8 cellular contexts compared by ENCODE assay signal in the genomic region with DNA sequence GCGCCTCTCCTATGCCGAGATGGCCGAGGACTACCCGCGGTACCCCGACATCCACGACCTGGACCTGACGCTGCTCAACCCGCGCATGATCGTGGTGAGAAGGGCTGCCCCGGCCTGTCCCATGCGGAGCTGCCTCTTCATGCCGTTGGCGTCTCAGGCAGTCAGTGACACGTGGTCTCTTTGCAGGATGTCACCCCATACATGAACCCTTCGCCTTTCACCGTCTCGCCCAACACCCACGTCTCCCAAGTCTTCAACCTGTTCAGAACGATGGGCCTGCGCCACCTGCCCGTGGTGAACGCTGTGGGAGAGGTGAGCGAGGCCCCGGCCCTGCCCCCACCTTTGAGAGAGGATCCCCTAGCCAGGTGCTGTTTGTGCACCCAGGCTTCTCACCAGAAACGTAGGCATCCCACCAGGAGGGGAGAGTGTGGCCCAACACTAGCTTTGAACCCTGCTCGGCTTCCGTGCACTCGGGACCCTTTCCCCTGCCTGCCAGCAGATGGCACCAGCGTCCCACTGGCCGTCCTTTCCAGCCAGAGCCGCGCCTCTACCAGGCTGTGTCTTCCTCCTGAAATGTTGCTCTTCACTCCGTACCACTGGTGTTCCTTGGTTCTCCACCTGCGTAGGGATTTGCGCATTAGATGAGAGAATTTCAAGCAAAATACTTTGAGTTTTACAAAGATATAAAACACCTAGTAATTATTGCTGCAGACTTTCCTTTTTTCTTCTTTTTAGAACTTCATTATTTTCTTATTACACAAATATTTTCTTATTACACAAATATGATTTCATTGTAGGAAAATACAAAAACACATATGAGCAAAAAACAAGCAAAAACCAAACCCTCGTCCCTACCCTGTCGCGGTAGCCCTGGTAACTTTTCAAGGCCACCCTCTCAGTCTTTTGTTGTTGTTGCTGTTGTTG. TPM values are rescaled to one million over a fixed set of nuclear protein-coding genes. Genes with fewer than 3 reads are reported as not detected.
DNase-seq lines count a peak whose midpoint lies in the region; ATAC-seq, FAIRE-seq and TF ChIP-seq lines count a peak whose summit lies in the region.

No MANE protein-coding gene starts in this region.

- POLR2A ChIA-PET in SK-N-SH (lab: Yijun Ruan, JAX): interaction anchor here (2.8 kb wide), 1 partner anchor 70 kb away, joined by 17 read pairs; no protein-coding TSS in a partner anchor

- no peak overlapping the region for H3K9ac ChIP-seq in SK-N-SH

- 58% methylated on average over 38 of the region's 40 CpGs for WGBS in SK-N-SH (ENCODE audit: low lambda C conversion rate)
- 56 to 62% methylated on average over 40 of the region's 40 CpGs for WGBS in pancreas, 2 donors
- WGBS in tibial nerve, 2 donors: 63% methylated on average over 40 of the region's 40 CpGs

- H3K36me3 ChIP-seq in DOHH2 (ENCODE audit: control insufficient read depth, low read length) (peaks cover 90% of the 10 kb centered on the region), SK-N-SH (replicated peaks in 1 of 2; ENCODE audit: control insufficient read depth in 1 of 2, insufficient read depth in 2 of 2, low read length in 1 of 2) (peaks cover 47 to 80% of the 10 kb centered on the region in 2 experiments), pancreas (peaks cover 8 to 79% (median 30%) of the 10 kb centered on the region in 3 donors), tibial nerve (peaks cover 0 to 99% (median 40%) of the 10 kb centered on the region in 3 donors)

- TF ChIP-seq RAD21 in SK-N-SH (IDR thresholded peaks at IDR 0.05; ENCODE audit: low read length): peak; percentile 99

- H3K4me3 ChIP-seq in DOHH2 (ENCODE audit: low read length) (no peak overlapping the region), LNCaP clone FGC (ENCODE audit: low read depth, low read length) (no peak overlapping the region), SK-N-SH (ENCODE audit: low read depth in 2 of 2, low read length in 1 of 2) (peak overlapping the region in 1 of 2 experiments; percentile 36; a peak in 1 of 4 replicates), pancreas (no peak overlapping the region), tibial nerve (no peak overlapping the region)

- no peak for TF ChIP-seq EP300 in SK-N-SH (IDR thresholded peaks at IDR 0.05; ENCODE audit: borderline replicate concordance in 1 of 2, low read depth in 1 of 2, low read length in 1 of 2)
- TF ChIP-seq EP300 in tibial nerve (IDR thresholded peaks at IDR 0.05): peak in 1 of 2 donors; percentile 44

- peak; percentile 97 for TF ChIP-seq CTCF in DOHH2 (IDR thresholded peaks at IDR 0.05; ENCODE audit: low read depth, low read length, poor library complexity, severe bottlenecking)
- TF ChIP-seq CTCF in LNCaP clone FGC (IDR thresholded peaks at IDR 0.05; ENCODE audit: control insufficient read depth, extremely low read depth, insufficient read depth): peak; percentile 99
- TF ChIP-seq CTCF in SK-N-SH (IDR thresholded peaks at IDR 0.05): peak; percentile 97
- TF ChIP-seq CTCF in pancreas (IDR thresholded peaks at IDR 0.05): peak; percentile 79 to 93 (median 92)
- peak; percentile 94 to 97 (median 97) for TF ChIP-seq CTCF in tibial nerve (IDR thresholded peaks at IDR 0.05)

- H3K79me2 ChIP-seq in DOHH2 (ENCODE audit: control insufficient read depth, low read length) (no peaks in the 10 kb centered on the region), SK-N-SH (ENCODE audit: insufficient read depth) (no peaks in the 10 kb centered on the region)

- CTCF ChIA-PET in SK-N-SH (lab: Yijun Ruan, JAX): interaction anchor here (0.6 to 15.4 kb wide), 37 partner anchors 9 to 444 kb away, joined by 3 to 316 read pairs (median 5); a partner anchor contains a TSS

- H3K4me1 ChIP-seq in DOHH2 (ENCODE audit: control insufficient read depth, low read length): peaks cover 45% of the 10 kb centered on the region
- H3K4me1 ChIP-seq in SK-N-SH (ENCODE audit: control insufficient read depth in 1 of 2, insufficient read depth in 2 of 2, low read depth in 1 of 2, low read length in 1 of 2): peaks cover 0 to 26% of the 10 kb centered on the region in 2 experiments; a peak in 2 of 4 replicates
- no peaks in the 10 kb centered on the region for H3K4me1 ChIP-seq in pancreas
- no peaks in the 10 kb centered on the region for H3K4me1 ChIP-seq in tibial nerve

- H4K20me1 ChIP-seq in DOHH2 (ENCODE audit: control insufficient read depth, insufficient read depth, low read depth, low read length) (no peaks in the 10 kb centered on the region), SK-N-SH (ENCODE audit: insufficient read depth) (peaks cover 4% of the 10 kb centered on the region; the same call in 1 of the 2 replicates)

- H3K27ac ChIP-seq in DOHH2 (ENCODE audit: low read depth, low read length): no peak overlapping the region
- no peak overlapping the region; a peak in 1 of 4 replicates for H3K27ac ChIP-seq in SK-N-SH (ENCODE audit: low read depth in 2 of 2, low read length in 1 of 2)
- H3K27ac ChIP-seq in pancreas: no peak overlapping the region
- H3K27ac ChIP-seq in tibial nerve: no peak overlapping the region

- peak; percentile 87 to 96 (median 92) for ATAC-seq in pancreas
- no peak for ATAC-seq in HG03439 (IDR thresholded peaks at IDR 0.05; ENCODE audit: unreplicated experiment)

- H3K9me3 ChIP-seq in DOHH2 (ENCODE audit: control insufficient read depth, insufficient read depth, low read length) (no peaks in the 10 kb centered on the region), SK-N-SH (no peaks in the 10 kb centered on the region), pancreas (no peaks in the 10 kb centered on the region), tibial nerve (no peaks in the 10 kb centered on the region)

- H3F3A ChIP-seq in DOHH2 (ENCODE audit: control insufficient read depth, insufficient read depth): peaks cover 11% of the 10 kb centered on the region
- no peaks in the 10 kb centered on the region for H3F3A ChIP-seq in SK-N-SH (replicated peaks; ENCODE audit: insufficient read depth)

- no peak overlapping the region for H2AFZ ChIP-seq in SK-N-SH (ENCODE audit: low read depth)

- H3K4me2 ChIP-seq in DOHH2 (ENCODE audit: low read length): no peak overlapping the region
- H3K4me2 ChIP-seq in SK-N-SH: no peak overlapping the region

- H3K9me2 ChIP-seq in DOHH2 (replicated peaks; ENCODE audit: control insufficient read depth, low read length): no peaks in the 10 kb centered on the region
- no peaks in the 10 kb centered on the region for H3K9me2 ChIP-seq in SK-N-SH

- TF ChIP-seq POLR2A in tibial nerve (IDR thresholded peaks at IDR 0.05): no peak

- DNase-seq in LNCaP clone FGC (ENCODE audit: low read depth): peak; percentile 8
- peak; percentile 93 for DNase-seq in SK-N-SH
- DNase-seq in activated gamma-delta T cell treated with anti-CD3 and anti-CD28 coated beads, Interleukin-2, amount 50 U/mL, for 16 hours (ENCODE audit: low read depth): peak; percentile 55
- peak; percentile 85 for DNase-seq in germinal center (ENCODE audit: low spot score)
- peak; percentile 35 to 90 (median 72) for DNase-seq in pancreas
- peak; percentile 55 to 62 for DNase-seq in tibial nerve (ENCODE audit: low spot score in 2 of 2)

- H3K27me3 ChIP-seq in DOHH2 (ENCODE audit: control insufficient read depth, low read length): no peaks in the 10 kb centered on the region
- H3K27me3 ChIP-seq in SK-N-SH (ENCODE audit: insufficient read depth): no peaks in the 10 kb centered on the region
- H3K27me3 ChIP-seq in pancreas: no peaks in the 10 kb centered on the region
- no peaks in the 10 kb centered on the region for H3K27me3 ChIP-seq in tibial nerve

- intact Hi-C loops in pancreas (cut with DNase I): loop anchor here in 2 of 3 donors (5.0 to 10.0 kb wide), 3 partner anchors 59 to 146 kb away; a partner anchor contains a TSS

- FAIRE-seq in pancreas (lab: Jason Lieb, UNC): no peak

TF ChIP-seq in SK-N-SH, 30 proteins besides CTCF, POLR2A, EP300 and RAD21 (continues in another document):
- TF ChIP-seq TAF1 (IDR thresholded peaks at IDR 0.05; ENCODE audit: borderline replicate concordance, low read depth, low read length) (no peak), RFX5 (IDR thresholded peaks at IDR 0.05; ENCODE audit: low read length) (no peak), GABPA (IDR thresholded peaks at IDR 0.05; ENCODE audit: low read depth) (no peak)
- TF ChIP-seq, protein P1, sequence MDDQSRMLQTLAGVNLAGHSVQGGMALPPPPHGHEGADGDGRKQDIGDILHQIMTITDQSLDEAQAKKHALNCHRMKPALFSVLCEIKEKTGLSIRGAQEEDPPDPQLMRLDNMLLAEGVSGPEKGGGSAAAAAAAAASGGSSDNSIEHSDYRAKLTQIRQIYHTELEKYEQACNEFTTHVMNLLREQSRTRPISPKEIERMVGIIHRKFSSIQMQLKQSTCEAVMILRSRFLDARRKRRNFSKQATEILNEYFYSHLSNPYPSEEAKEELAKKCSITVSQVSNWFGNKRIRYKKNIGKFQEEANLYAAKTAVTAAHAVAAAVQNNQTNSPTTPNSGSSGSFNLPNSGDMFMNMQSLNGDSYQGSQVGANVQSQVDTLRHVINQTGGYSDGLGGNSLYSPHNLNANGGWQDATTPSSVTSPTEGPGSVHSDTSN (IDR thresholded peaks at IDR 0.05): no peak

RNA-seq across cellular contexts. Expression of a gene that starts 9.0 kb away (rescaled TPM):
- polyA plus RNA-seq in SK-N-SH (2012; rRNA removed) (not detected in 2 replicates), pancreas (1 to 10 TPM in 1 of 2 donors, under 1 TPM in 1; 0.28 to 1.3 TPM)
- 0.04 TPM in 1 of 2 replicates, not detected in the other for polyA plus RNA-seq in SK-N-SH (2012; cell fraction: cytosol; rRNA removed)
- polyA plus RNA-seq in SK-N-SH (2012; cell fraction: nucleus; rRNA removed): not detected in 2 replicates
- total RNA-seq in pancreas (under 1 TPM in 1 of 6 donors, not detected in 5; 0.24 TPM), tibial nerve (1 to 10 TPM in 1 of 4 donors, not detected in 3; 3.0 TPM)

RNA-seq across cellular contexts. Expression of a gene that starts 20.1 kb away (rescaled TPM):
- 0.55 and 0.85 TPM in 2 replicates for polyA plus RNA-seq in SK-N-SH (2012; rRNA removed)
- polyA plus RNA-seq in SK-N-SH (2012; cell fraction: cytosol; rRNA removed): 0.18 and 0.49 TPM in 2 replicates
- polyA plus RNA-seq in SK-N-SH (2012; cell fraction: nucleus; rRNA removed): 1.4 and 2.9 TPM in 2 replicates
- 1 to 10 TPM in 1 of 6 donors, under 1 TPM in 2, not detected in 3; 0.28 to 1.5 (median 0.31) TPM for total RNA-seq in pancreas
- polyA plus RNA-seq in pancreas: 1 to 10 TPM in 1 of 2 donors, under 1 TPM in 1; 0.95 to 1.6 TPM
- not detected for total RNA-seq in tibial nerve

RNA-seq across cellular contexts. Expression of a gene that starts 32.6 kb away (rescaled TPM):
- polyA plus RNA-seq in SK-N-SH (2012; rRNA removed) (7.4 and 8.3 TPM in 2 replicates), pancreas (10 to 100 TPM; 13.6 to 16.8 TPM)
- polyA plus RNA-seq in SK-N-SH (2012; cell fraction: cytosol; rRNA removed): 4.3 and 4.7 TPM in 2 replicates
- 31.6 and 35.7 TPM in 2 replicates for polyA plus RNA-seq in SK-N-SH (2012; cell fraction: nucleus; rRNA removed)
- total RNA-seq in pancreas (10 to 100 TPM in 1 of 6 donors, 1 to 10 TPM in 5; 4.3 to 12.3 (median 6.0) TPM), tibial nerve (10 to 100 TPM; 24.3 to 30.3 (median 25.6) TPM)

RNA-seq across cellular contexts. Expression of a gene that starts 32.8 kb away (rescaled TPM):
- 5.3 and 7.6 TPM in 2 replicates for polyA plus RNA-seq in SK-N-SH (2012; rRNA removed)
- 2.8 and 3.5 TPM in 2 replicates for polyA plus RNA-seq in SK-N-SH (2012; cell fraction: cytosol; rRNA removed)
- polyA plus RNA-seq in SK-N-SH (2012; cell fraction: nucleus; rRNA removed): 18.8 and 23.8 TPM in 2 replicates
- total RNA-seq in pancreas: 10 to 100 TPM; 12.7 to 18.2 (median 15.6) TPM
- polyA plus RNA-seq in pancreas: 10 to 100 TPM in 1 of 2 donors, 1 to 10 TPM in 1; 9.6 to 19.1 TPM
- total RNA-seq in tibial nerve: 10 to 100 TPM; 61.2 to 93.9 (median 69.9) TPM

Comparison
In these comparisons a context has a peak if more than half of its experiments do, and no peak if none do; other contexts are left out.
1. DNase-seq: peak in every context shown above with its lines; median percentile 93 in SK-N-SH; 85 in germinal center; 72 in pancreas; 58 in tibial nerve; 55 in activated gamma-delta T cell treated with anti-CD3 and anti-CD28 coated beads, Interleukin-2, amount 50 U/mL, for 16 hours; 8 in LNCaP clone FGC.